8 cellular contexts compared by ENCODE assay signal in genomic region chr7:87506243-87507180, GRCh38. TPM values are rescaled to one million over a fixed set of nuclear protein-coding genes. Genes with fewer than 3 reads are reported as not detected.
DNase-seq lines count a peak whose midpoint lies in the region; ATAC-seq, FAIRE-seq and TF ChIP-seq lines count a peak whose summit lies in the region.

No MANE protein-coding gene starts in this region.

- H3K9me3 Mint-ChIP-seq in mesothelial cell of epicardium: no peaks in the 10 kb centered on the region

- no peaks in the 10 kb centered on the region for H3K27me3 Mint-ChIP-seq in mesothelial cell of epicardium (ENCODE audit: low read depth)

- no peaks in the 10 kb centered on the region for H3K36me3 Mint-ChIP-seq in mesothelial cell of epicardium

- no peak for DNase-seq in D721Med (ENCODE audit: insufficient read length, low spot score)
- DNase-seq in astrocyte of the cerebellum (ENCODE audit: low read depth): peak; percentile 27
- DNase-seq in mesothelial cell of epicardium (ENCODE audit: low spot score in 2 of 2, unreplicated experiment in 2 of 2): no peak
- no peak for DNase-seq in lower leg skin (ENCODE audit: low spot score in 2 of 2)
- DNase-seq in KG1 (lab: John Stamatoyannopoulos, UW): no peak
- no peak for DNase-seq in cortex of kidney (lab: John Stamatoyannopoulos, UW)

- intact Hi-C loops in lower leg skin (cut with DNase I; ENCODE audit: low total_unique reads): no loop called here

- no peak overlapping the region for H3K4me3 Mint-ChIP-seq in mesothelial cell of epicardium

- in situ Hi-C loops in astrocyte of the cerebellum (cut with HindIII; ENCODE audit: low sequenced_read_pairs): no loop called here

- no peak for TF ChIP-seq POLR2A in lower leg skin (IDR thresholded peaks at IDR 0.05)

- WGBS in lower leg skin, 2 donors: 50 to 53% methylated on average over 3 of the region's 3 CpGs

- H3K4me3 ChIP-seq in astrocyte of the cerebellum (ENCODE audit: low read depth, low read length) (no peak overlapping the region), lower leg skin (ENCODE audit: low read depth, poor library complexity, severe bottlenecking) (no peak overlapping the region)

- ATAC-seq in HG02642 (IDR thresholded peaks at IDR 0.05; ENCODE audit: poor library complexity, unreplicated experiment): no peak

- H3K4me1 Mint-ChIP-seq in mesothelial cell of epicardium: no peaks in the 10 kb centered on the region

- no peak for TF ChIP-seq EP300 in Ishikawa (IDR thresholded peaks at IDR 0.05; ENCODE audit: borderline replicate concordance)

- no peak overlapping the region for H3K27ac Mint-ChIP-seq in mesothelial cell of epicardium

- peak; percentile 60 for TF ChIP-seq RAD21 in Ishikawa (IDR thresholded peaks at IDR 0.05; ENCODE audit: low read depth)

- TF ChIP-seq CTCF in D721Med (IDR thresholded peaks at IDR 0.05; ENCODE audit: insufficient read depth, missing control alignments): peak; percentile 79
- TF ChIP-seq CTCF in astrocyte of the cerebellum (IDR thresholded peaks at IDR 0.05; ENCODE audit: low read depth, low read length, missing control alignments): peak; percentile 15
- peak; percentile 51 for TF ChIP-seq CTCF in mesothelial cell of epicardium (IDR thresholded peaks at IDR 0.05; ENCODE audit: unreplicated experiment)
- no peak for TF ChIP-seq CTCF in lower leg skin (IDR thresholded peaks at IDR 0.05)

- no peak for FAIRE-seq in D721Med (lab: Jason Lieb, UNC)

TF ChIP-seq in Ishikawa, 13 proteins besides CTCF, POLR2A, EP300 and RAD21:
- TF ChIP-seq TCF12 (IDR thresholded peaks at IDR 0.05; ENCODE audit: low read depth) (no peak), TEAD4 (IDR thresholded peaks at IDR 0.05) (no peak), CREB1 (IDR thresholded peaks at IDR 0.05; ENCODE audit: low read depth) (no peak), TAF1 (IDR thresholded peaks at IDR 0.05; ENCODE audit: low read depth) (no peak), USF1 (IDR thresholded peaks at IDR 0.05) (no peak), REST (IDR thresholded peaks at IDR 0.05; ENCODE audit: low read depth) (no peak)
TF ChIP-seq in Ishikawa: peak in this region for 0.

RNA-seq across cellular contexts. Expression of gene ABCB4, which starts 31.0 kb away (rescaled TPM):
- total RNA-seq in mesothelial cell of epicardium: 2.1 to 2.3 TPM (median 2.3 TPM) in 3 replicates
- total RNA-seq in lower leg skin: 1 to 10 TPM in 2 of 4 donors, under 1 TPM in 2; 0.08 to 2.1 (median 0.76) TPM

Comparison
In these comparisons a context has a peak if more than half of its experiments do, and no peak if none do; other contexts are left out.
1. CTCF ChIP-seq: peak in D721Med (single experiment), astrocyte of the cerebellum (single experiment) and mesothelial cell of epicardium (single experiment); none in lower leg skin (0 of 3).